Comparison of ENCODE assay signal across 10 cellular contexts in genomic region chr15:67085237-67085817, GRCh38. TPM values are rescaled to one million over a fixed set of nuclear protein-coding genes. Genes with fewer than 3 reads are reported as not detected.
DNase-seq lines count a peak whose midpoint lies in the region; ATAC-seq and TF ChIP-seq lines count a peak whose summit lies in the region.
"Had no signal": no experiment of that assay in that cellular context is flagged by ENCODE, and none has a peak within 500 bp of the region (broad histone marks: within the 10 kb centered on the region; RNA-seq: fewer than 3 reads in every experiment).

No MANE protein-coding gene starts in this region.

- no peaks in the 10 kb centered on the region for H3K27me3 ChIP-seq in IMR-90 (ENCODE audit: control insufficient read depth, insufficient read depth, low read length)
- no peaks in the 10 kb centered on the region for H3K27me3 ChIP-seq in thyroid gland

- H3K4me2 ChIP-seq in IMR-90 (ENCODE audit: low read depth, low read length): peak overlapping the region; percentile 30

- no TSS peak for BruUV-seq in IMR-90 (replicated peaks; lab: Mats Ljungman, UMichigan)

- TF ChIP-seq CTCF in IMR-90 (conservative IDR thresholded peaks at IDR 0.05; ENCODE audit: low read depth, low read length) (no peak), thyroid gland (IDR thresholded peaks at IDR 0.05) (no peak)

- peaks cover 7% of the 10 kb centered on the region for H3K36me3 Mint-ChIP-seq in activated naive CD8-positive, alpha-beta T cell treated with anti-CD3 and anti-CD28 coated beads, Interleukin-2, amount 50 U/mL, for 24 hours (ENCODE audit: low read depth)

- H3K9ac ChIP-seq in IMR-90 (ENCODE audit: low read depth, low read length): 0 out of 2 replicates have a peak overlapping the region, but pooled peaks have one; percentile 11

- in situ Hi-C loops in IMR-90 (cut with MboI; ENCODE audit: low sequenced_read_pairs): no loop called here

- H2AK5ac ChIP-seq in IMR-90 (ENCODE audit: low read depth, low read length): peak overlapping the region; percentile 64

- H2BK15ac ChIP-seq in IMR-90 (ENCODE audit: low read depth, low read length): no peak overlapping the region; the same call in 2 of the 3 replicates

- peaks cover 6 to 94% of the 10 kb centered on the region in 2 experiments; a peak in 2 of 4 replicates for H3K79me1 ChIP-seq in IMR-90 (ENCODE audit: low read depth in 1 of 2, low read length in 2 of 2)

- CTCF ChIA-PET in IMR-90 (lab: Yijun Ruan, JAX): interaction anchor here (1.1 kb wide), 1 partner anchor 138 kb away, joined by 4 read pairs; no protein-coding TSS in a partner anchor

- TF ChIP-seq POLR2A in IMR-90 (IDR thresholded peaks at IDR 0.05; ENCODE audit: low read depth, low read length) (no peak), thyroid gland (IDR thresholded peaks at IDR 0.05) (no peak)

- peak overlapping the region; percentile 53 for H3K27ac ChIP-seq in IMR-90 (ENCODE audit: insufficient read depth, low read length)
- peak overlapping the region; percentile 57 to 78 (median 73) for H3K27ac ChIP-seq in thyroid gland

- peak overlapping the region; percentile 30 for H2BK5ac ChIP-seq in IMR-90 (ENCODE audit: low read depth, low read length, poor library complexity, severe bottlenecking)

- WGBS in IMR-90 (ENCODE audit: extremely low coverage in 2 of 2, insufficient read length in 1 of 2), 2 experiments: no CpG with 5 or more reads among the region's 3 CpGs
- 64 to 65% methylated on average over 3 of the region's 3 CpGs for WGBS in thyroid gland, 2 donors

- peak overlapping the region; percentile 26; the same call in 1 of the 2 replicates for H3K4ac ChIP-seq in IMR-90 (ENCODE audit: low read depth, low read length)

- intact Hi-C loops in IMR-90 (cut with micrococcal nuclease) (no loop called here), thyroid gland (cut with DNase I) (no loop called here)

- TF ChIP-seq RAD21 in IMR-90 (IDR thresholded peaks at IDR 0.05; ENCODE audit: low read length): no peak

- peak overlapping the region; percentile 88 for H3K27ac Mint-ChIP-seq in activated naive CD8-positive, alpha-beta T cell treated with anti-CD3 and anti-CD28 coated beads, Interleukin-2, amount 50 U/mL, for 24 hours

- H3K4me1 ChIP-seq in IMR-90 (ENCODE audit: control insufficient read depth, insufficient read depth, low read length): peaks cover 78% of the 10 kb centered on the region
- H3K4me1 ChIP-seq in thyroid gland: peaks cover 91 to 97% of the 10 kb centered on the region in 2 donors

- peak; percentile 70 for DNase-seq in activated naive CD4-positive, alpha-beta T cell treated with Interleukin-2 at 50 U/mL for 16 hours
- no peak for DNase-seq in activated naive CD4-positive, alpha-beta T cell (lab: John Stamatoyannopoulos, UW)
- DNase-seq in IMR-90 (no peak), thyroid gland (no peak), DMS53 treated with DMSO at 0.1 percent for 48 hours (lab: John Stamatoyannopoulos, UW; ENCODE audit: unreplicated experiment) (no peak), T1000 (lab: John Stamatoyannopoulos, UW) (no peak), iPS-NIHi7 (ENCODE audit: extremely low spot score) (no peak)
- no peak for DNase-seq in activated naive CD8-positive, alpha-beta T cell treated with anti-CD3 and anti-CD28 coated beads, Interleukin-2, amount 50 U/mL, for 24 hours
- DNase-seq: Calu3; effector CD8-positive, alpha-beta T cell had no signal

- H2AFZ ChIP-seq in IMR-90 (replicated peaks; ENCODE audit: low read length, poor library complexity): no peak overlapping the region

- no peak overlapping the region for H2AK9ac ChIP-seq in IMR-90 (replicated peaks; ENCODE audit: low read depth, low read length, poor library complexity)

- no peak for ATAC-seq in IMR-90 (ENCODE audit: low read depth)
- ATAC-seq in activated naive CD8-positive, alpha-beta T cell treated with anti-CD3 and anti-CD28 coated beads, Interleukin-2, amount 50 U/mL, for 24 hours: peak; percentile 73

- H3K9me1 ChIP-seq in IMR-90 (ENCODE audit: insufficient read depth, low read length): peaks cover 75% of the 10 kb centered on the region

- POLR2A ChIA-PET in IMR-90 (lab: Charles Lee; ENCODE audit: unreplicated experiment): no interaction called here

- H3K36me3 ChIP-seq in IMR-90 (ENCODE audit: control insufficient read depth, insufficient read depth, low read length) (peaks cover 49% of the 10 kb centered on the region), thyroid gland (no peaks in the 10 kb centered on the region)

- peak overlapping the region; percentile 32; the same call in 1 of the 2 replicates for H3K18ac ChIP-seq in IMR-90 (ENCODE audit: low read depth, low read length)

- 0 out of 2 replicates have a peak overlapping the region, but pooled peaks have one; percentile 7 for H3K56ac ChIP-seq in IMR-90 (ENCODE audit: extremely low read depth, insufficient read depth, low read length)

- H2BK120ac ChIP-seq in IMR-90 (ENCODE audit: low read depth, low read length): no peak overlapping the region

- H3K4me1 Mint-ChIP-seq in activated naive CD8-positive, alpha-beta T cell treated with anti-CD3 and anti-CD28 coated beads, Interleukin-2, amount 50 U/mL, for 24 hours: peaks cover 97% of the 10 kb centered on the region

- 0 out of 2 replicates have a peak overlapping the region, but pooled peaks have one; percentile 6 for H4K5ac ChIP-seq in IMR-90 (ENCODE audit: low read depth, low read length)

- no peak overlapping the region for H3K4me3 ChIP-seq in IMR-90 (ENCODE audit: insufficient read depth, low read depth, low read length)
- no peak overlapping the region for H3K4me3 ChIP-seq in thyroid gland (replicated peaks in 1 of 3)

- no peak overlapping the region for H2BK20ac ChIP-seq in IMR-90 (ENCODE audit: low read depth, low read length)

- peak overlapping the region; percentile 51; the same call in 1 of the 2 replicates for H3K14ac ChIP-seq in IMR-90 (replicated peaks; ENCODE audit: low read depth, low read length)

- H3K23ac ChIP-seq in IMR-90 (ENCODE audit: low read depth, low read length): peak overlapping the region; percentile 62; the same call in 1 of the 2 replicates

- no peaks in the 10 kb centered on the region for H3K9me3 ChIP-seq in IMR-90 (ENCODE audit: control insufficient read depth, insufficient read depth, low read length)
- H3K9me3 ChIP-seq in thyroid gland: no peaks in the 10 kb centered on the region

- H3K27me3 Mint-ChIP-seq in activated naive CD8-positive, alpha-beta T cell treated with anti-CD3 and anti-CD28 coated beads, Interleukin-2, amount 50 U/mL, for 24 hours: peaks cover 2% of the 10 kb centered on the region

- peak overlapping the region in 1 of 2 experiments; percentile 43; a peak in 1 of 4 replicates for H4K8ac ChIP-seq in IMR-90 (ENCODE audit: low read depth in 2 of 2, low read length in 2 of 2)

- H4K20me1 ChIP-seq in IMR-90 (ENCODE audit: insufficient read depth, low read length): peaks cover 98% of the 10 kb centered on the region

- H3K4me3 Mint-ChIP-seq in activated naive CD8-positive, alpha-beta T cell treated with anti-CD3 and anti-CD28 coated beads, Interleukin-2, amount 50 U/mL, for 24 hours: peak overlapping the region; percentile 62

- no peaks in the 10 kb centered on the region for H3K9me3 Mint-ChIP-seq in activated naive CD8-positive, alpha-beta T cell treated with anti-CD3 and anti-CD28 coated beads, Interleukin-2, amount 50 U/mL, for 24 hours

- no peak overlapping the region for H4K91ac ChIP-seq in IMR-90 (ENCODE audit: insufficient read depth, low read depth, low read length)

- dilution Hi-C loops in IMR-90 (cut with HindIII; ENCODE audit: low sequenced_read_pairs, unreplicated experiment): no loop called here

TF ChIP-seq in IMR-90, 13 proteins besides CTCF, POLR2A, EP300 and RAD21:
- TF ChIP-seq RFX5 (IDR thresholded peaks at IDR 0.05; ENCODE audit: low read depth, low read length) (no peak), MAFK (IDR thresholded peaks at IDR 0.05; ENCODE audit: low read depth, low read length) (no peak), FOS (IDR thresholded peaks at IDR 0.05; ENCODE audit: low read depth, low read length) (no peak), CEBPB (IDR thresholded peaks at IDR 0.05; ENCODE audit: low read depth, low read length) (no peak), ELK1 (IDR thresholded peaks at IDR 0.05; ENCODE audit: borderline replicate concordance, low read depth, low read length) (no peak), RCOR1 (IDR thresholded peaks at IDR 0.05; ENCODE audit: insufficient replicate concordance, low read length) (no peak), MAZ (IDR thresholded peaks at IDR 0.05; ENCODE audit: borderline replicate concordance, low read depth, low read length) (no peak), USF2 (IDR thresholded peaks at IDR 0.05; ENCODE audit: low read depth, low read length) (no peak)

RNA-seq across cellular contexts. Expression of gene SMAD3, which starts 19.9 kb away (rescaled TPM):
- total RNA-seq in IMR-90 (2012; rRNA removed) (71.0 and 71.1 TPM in 2 replicates), thyroid gland (10 to 100 TPM; 33.6 to 66.5 (median 47.3) TPM)
- 177 and 194 TPM in 2 replicates for polyA plus RNA-seq in IMR-90 (2012; rRNA removed)
- polyA plus RNA-seq in IMR-90 (2012; cell fraction: cytosol; rRNA removed): 153 and 181 TPM in 2 replicates
- polyA plus RNA-seq in IMR-90 (2012; cell fraction: nucleus; rRNA removed; ENCODE audit: low replicate concordance): 378 and 409 TPM in 2 replicates
